In the genomic region with DNA sequence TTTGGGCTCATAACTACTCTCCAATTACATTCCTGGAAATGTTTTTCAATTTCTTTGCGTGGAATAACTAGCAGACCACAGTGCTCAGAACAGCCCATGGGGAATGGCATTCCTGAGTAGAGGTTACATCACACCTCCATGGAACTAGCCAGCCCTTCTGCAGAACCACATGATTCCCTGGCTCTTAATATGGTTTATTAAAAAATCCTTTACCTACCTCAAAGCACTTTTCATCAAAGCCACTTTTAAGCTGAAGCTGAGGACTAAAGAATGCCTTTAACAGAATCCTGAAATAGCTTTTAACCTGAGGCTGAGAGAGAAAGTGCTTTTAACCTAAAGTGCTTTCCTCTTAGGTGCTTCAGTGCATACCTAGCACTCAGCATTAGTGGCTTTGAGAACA, we compare ENCODE assay signal across 29 cellular contexts.
DNase-seq lines count a peak whose midpoint lies in the region; ATAC-seq and TF ChIP-seq lines count a peak whose summit lies in the region.
"Had no signal": no experiment of that assay in that cellular context is flagged by ENCODE, and none has a peak within 500 bp of the region (broad histone marks: within the 10 kb centered on the region; RNA-seq: fewer than 3 reads in every experiment).

No MANE protein-coding gene starts in this region.

- 71 to 85% methylated on average over 1 of the region's 1 CpG for WGBS in lung, 2 donors
- WGBS in tibial nerve, 2 donors: 63 to 72% methylated on average over 1 of the region's 1 CpG
- 83 to 100% methylated on average over 1 of the region's 1 CpG for WGBS in gastroesophageal sphincter (ENCODE audit: low coverage in 1 of 2), 2 donors

- TF ChIP-seq CTCF in lung (IDR thresholded peaks at IDR 0.05; ENCODE audit: control extremely low read depth, extremely low read depth) (no peak), tibial nerve (IDR thresholded peaks at IDR 0.05) (no peak), gastroesophageal sphincter (IDR thresholded peaks at IDR 0.05) (no peak)

- DNase-seq in DMS79 (lab: John Stamatoyannopoulos, UW): peak; percentile 98
- DNase-seq in M059J (ENCODE audit: low read depth): peak; percentile 25
- DNase-seq in astrocyte of the hippocampus (ENCODE audit: low read depth, low spot score): peak; percentile 75
- DNase-seq in lung (ENCODE audit: low spot score): no peak
- no peak for DNase-seq in tibial nerve (ENCODE audit: low spot score in 2 of 2)
- no peak for DNase-seq in hippocampal formation (lab: John Stamatoyannopoulos, UW)
- DNase-seq: activated CD4-positive, alpha-beta T cell treated with anti-CD3 and anti-CD28 coated beads, Interleukin-2, amount 50 U/mL, for 4 hours; activated gamma-delta T cell treated with Interleukin-2 at 50 U/mL for 16 hours; activated naive CD8-positive, alpha-beta T cell treated with anti-CD3 and anti-CD28 coated beads, Interleukin-2, amount 50 U/mL, for 24 hours; activated T-cell treated with anti-CD3 and anti-CD28 coated beads, Interleukin-2, amount 50 U/mL, for 48 hours; BE2C; CD8-positive, alpha-beta memory T cell; dorsolateral prefrontal cortex; NCI-H1048; NCI-H1930; posterior cingulate gyrus; SK-N-SH; stimulated activated CD4-positive, alpha-beta T cell treated with anti-CD3 and anti-CD28 coated beads, Interleukin-2, amount 100 ng/mL, for 48 hours; stomach; thyroid gland had no signal

- no peak overlapping the region for H3K27ac ChIP-seq in lung (ENCODE audit: low read depth in 1 of 2, low read length in 1 of 2)
- no peak overlapping the region for H3K27ac ChIP-seq in tibial nerve
- H3K27ac ChIP-seq in gastroesophageal sphincter: no peak overlapping the region
- H3K27ac ChIP-seq: dorsolateral prefrontal cortex, esophagus muscularis mucosa, hepatocyte, right atrium auricular region, stomach, thyroid gland had no signal

- H3K4me1 ChIP-seq in lung (ENCODE audit: control insufficient read depth in 2 of 2, insufficient read depth in 2 of 2, low read length in 2 of 2) (peaks cover 0 to 4% of the 10 kb centered on the region in 2 donors), tibial nerve (peaks cover 0 to 11% (median 0%) of the 10 kb centered on the region in 4 donors), gastroesophageal sphincter (no peaks in the 10 kb centered on the region)
- H3K4me1 ChIP-seq: BE2C, esophagus muscularis mucosa, right atrium auricular region, stomach, thyroid gland had no signal

- no peak for TF ChIP-seq POLR2A in tibial nerve (IDR thresholded peaks at IDR 0.05)
- no peak for TF ChIP-seq POLR2A in gastroesophageal sphincter (IDR thresholded peaks at IDR 0.05)

- ATAC-seq in lung (ENCODE audit: insufficient read depth, low FRiP score): peak; percentile 69
- no peak for ATAC-seq in gastroesophageal sphincter
- no peak for ATAC-seq in HG02870 (IDR thresholded peaks at IDR 0.05; ENCODE audit: unreplicated experiment)
- ATAC-seq: activated CD4-positive, CD25-positive, alpha-beta regulatory T cell treated with anti-CD3 and anti-CD28 coated beads, Interleukin-2, amount 50 U/mL, for 24 hours; activated naive CD8-positive, alpha-beta T cell treated with anti-CD3 and anti-CD28 coated beads, Interleukin-2, amount 50 U/mL, for 24 hours; HCT116; left lobe of liver; Right ventricle myocardium inferior had no signal

- no peak overlapping the region for H3K4me3 ChIP-seq in lung
- H3K4me3 ChIP-seq in tibial nerve: no peak overlapping the region
- no peak overlapping the region for H3K4me3 ChIP-seq in gastroesophageal sphincter
- H3K4me3 ChIP-seq: dorsolateral prefrontal cortex, esophagus muscularis mucosa, hepatocyte, right atrium auricular region, stomach, thyroid gland had no signal

- H3K27me3 ChIP-seq in lung (ENCODE audit: control insufficient read depth, insufficient read depth) (no peaks in the 10 kb centered on the region), tibial nerve (no peaks in the 10 kb centered on the region), gastroesophageal sphincter (no peaks in the 10 kb centered on the region)
- H3K27me3 ChIP-seq: BE2C, dorsolateral prefrontal cortex, esophagus muscularis mucosa, hepatocyte, right atrium auricular region, stomach, thyroid gland had no signal

- H3K9me3 ChIP-seq in lung (ENCODE audit: control insufficient read depth in 2 of 2, insufficient read depth in 1 of 2, low read length in 1 of 2) (no peaks in the 10 kb centered on the region), tibial nerve (no peaks in the 10 kb centered on the region), gastroesophageal sphincter (no peaks in the 10 kb centered on the region)
- H3K9me3 ChIP-seq: BE2C, esophagus muscularis mucosa, right atrium auricular region, SK-N-SH, stomach, thyroid gland had no signal

- no peaks in the 10 kb centered on the region for H3K36me3 ChIP-seq in lung (ENCODE audit: control insufficient read depth in 2 of 2, insufficient read depth in 2 of 2, low read length in 2 of 2)
- no peaks in the 10 kb centered on the region for H3K36me3 ChIP-seq in tibial nerve
- H3K36me3 ChIP-seq in gastroesophageal sphincter: no peaks in the 10 kb centered on the region
- H3K36me3 ChIP-seq: BE2C, esophagus muscularis mucosa, right atrium auricular region, stomach, thyroid gland had no signal

- TF ChIP-seq EP300 in tibial nerve (IDR thresholded peaks at IDR 0.05) (peak in 1 of 2 donors; percentile 38), gastroesophageal sphincter (IDR thresholded peaks at IDR 0.05) (no peak)

Comparison
In these comparisons a context has a peak if more than half of its experiments do, and no peak if none do; other contexts are left out.
1. DNase-seq: peak in DMS79 (single experiment), M059J (single experiment) and astrocyte of the hippocampus (single experiment); none in lung (single experiment), tibial nerve (0 of 2) and hippocampal formation (0 of 2).